ENCODE assay signal across 8 cellular contexts in the genomic region with DNA sequence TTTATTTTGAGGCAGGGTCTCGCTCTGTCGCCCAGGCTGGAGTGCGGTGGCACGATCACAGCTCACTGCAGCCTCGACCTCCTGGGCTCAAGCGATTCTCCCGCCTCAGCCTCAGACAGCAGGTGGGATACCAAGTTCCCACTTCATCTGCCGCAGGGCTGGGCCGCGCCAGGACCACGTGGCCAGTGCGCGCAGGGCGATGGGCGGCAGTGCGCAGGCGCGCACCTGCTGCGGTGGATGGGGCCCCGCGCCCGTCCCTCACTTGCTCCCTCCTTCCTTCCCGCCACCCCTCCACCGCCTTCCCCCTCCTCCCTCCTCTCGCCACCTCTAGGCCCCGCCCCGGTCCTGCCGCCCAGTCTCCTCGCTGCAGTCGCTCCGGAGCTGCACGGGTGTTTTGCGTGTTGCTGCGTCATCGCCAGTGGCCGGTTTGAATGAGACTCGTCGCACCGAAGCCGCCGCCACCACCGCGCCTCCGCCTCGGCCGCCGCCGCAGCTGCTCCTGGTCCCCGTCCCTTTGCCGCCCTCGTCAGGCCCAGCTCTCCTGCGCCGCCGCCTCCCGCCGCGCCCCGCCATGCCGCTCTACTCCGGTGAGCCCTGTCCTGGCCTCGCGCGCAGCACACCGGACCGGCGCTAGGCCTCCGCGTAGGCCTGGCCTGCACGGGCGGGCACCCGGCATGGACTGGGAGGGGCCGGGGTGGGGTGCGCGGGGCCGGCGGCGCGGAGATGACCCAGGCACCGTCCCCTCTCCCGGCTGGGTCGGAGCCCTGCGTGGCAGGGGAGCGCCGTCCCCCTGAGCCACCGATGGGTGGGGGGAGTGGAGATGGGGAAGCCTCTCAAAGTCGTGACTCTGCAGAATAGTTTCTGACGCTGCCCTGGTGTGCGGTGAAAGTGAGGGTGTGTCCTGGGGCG. TPM values are rescaled to one million over a fixed set of nuclear protein-coding genes. Genes with fewer than 3 reads are reported as not detected.
DNase-seq lines count a peak whose midpoint lies in the region; ATAC-seq and TF ChIP-seq lines count a peak whose summit lies in the region.

Gene USP14 (plus strand): TSS at position 430 of the 909 bp plus-strand sequence. CDS start 142 bp downstream, at position 572.

- H3K9me3 ChIP-seq in Panc1 (ENCODE audit: control insufficient read depth, insufficient read depth, low read depth, low read length) (no peaks in the 10 kb centered on the region), esophagus (ENCODE audit: control insufficient read depth in 2 of 2, insufficient read depth in 1 of 2, low read depth in 1 of 2, low read length in 1 of 2) (no peaks in the 10 kb centered on the region), mucosa of stomach (ENCODE audit: control insufficient read depth, low read length) (no peaks in the 10 kb centered on the region)

- intact Hi-C loops in Panc1 (cut with micrococcal nuclease; ENCODE audit: unreplicated experiment) = no loop called here

- H3K27me3 ChIP-seq in KMS-11 (ENCODE audit: insufficient read depth, low read depth) = no peaks in the 10 kb centered on the region
- no peaks in the 10 kb centered on the region for H3K27me3 ChIP-seq in Panc1 (ENCODE audit: control insufficient read depth, insufficient read depth, low read length)
- no peaks in the 10 kb centered on the region for H3K27me3 ChIP-seq in esophagus (ENCODE audit: control insufficient read depth in 1 of 2, insufficient read depth in 2 of 2, low read length in 2 of 2)
- no peaks in the 10 kb centered on the region for H3K27me3 ChIP-seq in mucosa of stomach (ENCODE audit: control insufficient read depth, insufficient read depth, low read length)

- peak within 1 kb of the TSS; percentile 90 for H3K27ac ChIP-seq in KMS-11
- H3K27ac ChIP-seq in Panc1 (ENCODE audit: low read length) = peak within 1 kb of the TSS; percentile 90
- peak within 1 kb of the TSS; percentile 79 to 89 for H3K27ac ChIP-seq in esophagus (ENCODE audit: low read depth in 2 of 2, low read length in 1 of 2)

- peak; percentile 89 for DNase-seq in DMS79 treated with DMSO at 0.1 percent for 48 hours (lab: John Stamatoyannopoulos, UW)
- DNase-seq in Panc1 (ENCODE audit: low read depth, low spot score) = peak; percentile 67
- peak; percentile 97 for DNase-seq in activated T-cell treated with anti-CD3 and anti-CD28 coated beads, Interleukin-2, amount 50 U/mL, for 4 hours
- DNase-seq in stimulated activated CD8-positive, alpha-beta memory T cell treated with anti-CD3 and anti-CD28 coated beads, Interleukin-4, amount 100 ng/mL, for 48 hours = peak; percentile 98

- peaks cover 48% of the 10 kb centered on the region for H3K79me2 ChIP-seq in KMS-11 (ENCODE audit: insufficient read depth, low read depth)

- peaks cover 34% of the 10 kb centered on the region for H3K4me1 Mint-ChIP-seq in activated T-cell treated with anti-CD3 and anti-CD28 coated beads, Interleukin-2, amount 50 U/mL, for 4 hours (ENCODE audit: low read depth)

- H3K36me3 ChIP-seq in KMS-11 (ENCODE audit: insufficient read depth) = peaks cover 5% of the 10 kb centered on the region; the same call in 1 of the 2 replicates
- H3K36me3 ChIP-seq in Panc1 (ENCODE audit: control insufficient read depth, insufficient read depth, low read length) = peaks cover 3% of the 10 kb centered on the region; the same call in 1 of the 2 replicates
- no peaks in the 10 kb centered on the region for H3K36me3 ChIP-seq in esophagus (ENCODE audit: control insufficient read depth in 2 of 2, insufficient read depth in 2 of 2, low read length in 1 of 2)
- H3K36me3 ChIP-seq in mucosa of stomach (ENCODE audit: control insufficient read depth, insufficient read depth, low read length) = no peaks in the 10 kb centered on the region

- H3K27me3 Mint-ChIP-seq in activated T-cell treated with anti-CD3 and anti-CD28 coated beads, Interleukin-2, amount 50 U/mL, for 4 hours (ENCODE audit: low read depth) = no peaks in the 10 kb centered on the region

- CTCF ChIA-PET in Panc1 (lab: Charles Lee) = interaction anchor here (0.7 kb wide), 1 partner anchor 9 kb away, joined by 8 read pairs; no protein-coding TSS in a partner anchor

- no TSS peak for BruUV-seq in Panc1 (replicated peaks; lab: Mats Ljungman, UMichigan)

- H3K36me3 Mint-ChIP-seq in activated T-cell treated with anti-CD3 and anti-CD28 coated beads, Interleukin-2, amount 50 U/mL, for 4 hours (ENCODE audit: insufficient read depth) = peaks cover 6% of the 10 kb centered on the region

- H3K9me3 Mint-ChIP-seq in activated T-cell treated with anti-CD3 and anti-CD28 coated beads, Interleukin-2, amount 50 U/mL, for 4 hours = no peaks in the 10 kb centered on the region

- peak within 1 kb of the TSS; percentile 97 for H3K4me3 Mint-ChIP-seq in activated T-cell treated with anti-CD3 and anti-CD28 coated beads, Interleukin-2, amount 50 U/mL, for 4 hours

- in situ Hi-C loops in Panc1 (cut with HindIII; ENCODE audit: low pct_unique_long_range_greater_than_20kb, low sequenced_read_pairs) = no loop called here

- H4K20me1 ChIP-seq in KMS-11 (ENCODE audit: insufficient read depth) = peaks cover 16% of the 10 kb centered on the region

- ATAC-seq in GM21786 (IDR thresholded peaks at IDR 0.05; ENCODE audit: unreplicated experiment) (peak; percentile 90), Panc1 (peak; percentile 98)
- peak; percentile 94 to 96 for ATAC-seq in activated T-cell treated with anti-CD3 and anti-CD28 coated beads, Interleukin-2, amount 50 U/mL, for 4 hours

- 2% methylated on average over 80 to 89 of the region's 89 CpGs for WGBS in esophagus, 2 donors

- POLR2A ChIA-PET in Panc1 (lab: Charles Lee) = interaction anchor here (0.6 kb wide), 1 partner anchor 25 kb away, joined by 4 read pairs; no protein-coding TSS in a partner anchor

- TF ChIP-seq CTCF in KMS-11 (conservative IDR thresholded peaks at IDR 0.05; ENCODE audit: low read depth, low read length) (no peak), Panc1 (IDR thresholded peaks at IDR 0.05) (no peak)

- peak within 1 kb of the TSS; percentile 64 for H2AFZ ChIP-seq in KMS-11 (ENCODE audit: low read depth)

- H3K4me3 ChIP-seq in KMS-11 (IDR thresholded peaks at IDR 0.05; ENCODE audit: insufficient read depth, low read depth, low read length) (no peak within 1 kb of the TSS), Panc1 (ENCODE audit: low read depth in 2 of 2, low read length in 2 of 2) (peak within 1 kb of the TSS; percentile 93 to 94), esophagus (ENCODE audit: low read depth in 1 of 2, low read length in 2 of 2) (peak within 1 kb of the TSS; percentile 89 to 95), mucosa of stomach (ENCODE audit: low read length) (peak within 1 kb of the TSS; percentile 14)

- H3K9ac ChIP-seq in KMS-11 = peak within 1 kb of the TSS; percentile 89
- peak within 1 kb of the TSS; percentile 57 for H3K9ac ChIP-seq in mucosa of stomach (ENCODE audit: low read length)

- peak within 1 kb of the TSS; percentile 77 for H3K4me2 ChIP-seq in KMS-11

- peaks cover 34% of the 10 kb centered on the region for H3K4me1 ChIP-seq in KMS-11 (ENCODE audit: low read depth, poor library complexity, severe bottlenecking)
- peaks cover 19% of the 10 kb centered on the region for H3K4me1 ChIP-seq in Panc1 (ENCODE audit: control insufficient read depth, insufficient read depth, low read length)
- H3K4me1 ChIP-seq in esophagus (ENCODE audit: control insufficient read depth in 2 of 2, insufficient read depth in 2 of 2, low read length in 1 of 2) = peaks cover 0 to 2% of the 10 kb centered on the region in 2 donors
- no peaks in the 10 kb centered on the region for H3K4me1 ChIP-seq in mucosa of stomach (ENCODE audit: control insufficient read depth, insufficient read depth, low read length)

RNA-seq across cellular contexts. Expression of gene USP14, which starts in this region (rescaled TPM):
- total RNA-seq in Panc1 (2021; ENCODE audit: unreplicated experiment) = 75.0 TPM
- polyA plus RNA-seq in Panc1 (2012; ENCODE audit: insufficient read length) = 45.9 TPM
- 100 to 1,000 TPM; 109 to 118 (median 115) TPM for total RNA-seq in activated T-cell treated with anti-CD3 and anti-CD28 coated beads, Interleukin-2, amount 50 U/mL, for 4 hours
- 10 to 100 TPM; 13.8 to 23.4 TPM for polyA plus RNA-seq in esophagus
